In the genomic region with DNA sequence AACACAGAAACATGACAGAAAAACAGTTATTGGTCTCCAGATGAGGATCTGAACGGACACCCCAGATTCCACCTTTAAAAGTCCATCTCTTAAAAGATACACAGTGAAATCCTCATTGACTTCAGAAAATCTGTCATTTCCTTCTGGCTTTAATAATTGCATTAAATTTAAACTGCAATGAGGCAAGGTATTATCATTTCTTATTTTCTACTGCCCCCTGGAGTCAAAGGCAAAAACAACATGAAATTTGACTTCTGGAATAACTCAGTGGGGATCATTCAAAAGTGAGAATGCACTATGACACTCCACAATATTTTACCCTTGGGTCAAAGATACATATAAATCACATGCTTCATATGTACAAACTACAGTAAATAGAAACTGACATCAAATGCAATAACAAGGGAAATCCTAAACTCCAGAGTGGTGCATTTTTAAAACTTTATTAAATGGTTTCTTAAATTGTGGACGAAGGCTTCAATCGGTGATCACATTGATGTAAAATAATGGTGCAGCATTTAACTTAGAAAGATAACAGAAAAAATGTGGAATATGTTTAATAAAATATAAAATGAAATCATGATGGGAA, we compare ENCODE assay signal across 11 cellular contexts. TPM values are rescaled to one million over a fixed set of nuclear protein-coding genes. Genes with fewer than 3 reads are reported as not detected.
DNase-seq lines count a peak whose midpoint lies in the region; ATAC-seq and TF ChIP-seq lines count a peak whose summit lies in the region.
"Had no signal": no experiment of that assay in that cellular context is flagged by ENCODE, and none has a peak within 500 bp of the region (broad histone marks: within the 10 kb centered on the region; RNA-seq: fewer than 3 reads in every experiment).

No MANE protein-coding gene starts in this region.

- H3K4me1 Mint-ChIP-seq in type B pancreatic cell (ENCODE audit: unreplicated experiment): no peaks in the 10 kb centered on the region
- H3K4me1 Mint-ChIP-seq in activated CD4-positive, alpha-beta T cell treated with anti-CD3 and anti-CD28 coated beads, Interleukin-2, amount 10 ng/mL, durations not matched to agents 7 days and 5 days: peaks cover 1% of the 10 kb centered on the region

- POLR2A ChIA-PET in activated CD4-positive, alpha-beta T cell treated with anti-CD3 and anti-CD28 coated beads, Interleukin-2, amount 10 ng/mL, durations not matched to agents 7 days and 5 days (lab: Charles Lee): no interaction called here

- no peak overlapping the region for H3K4me3 Mint-ChIP-seq in type B pancreatic cell
- H3K4me3 Mint-ChIP-seq in activated CD4-positive, alpha-beta T cell treated with anti-CD3 and anti-CD28 coated beads, Interleukin-2, amount 10 ng/mL, durations not matched to agents 7 days and 5 days: no peak overlapping the region
- H3K4me3 Mint-ChIP-seq: activated naive CD4-positive, alpha-beta T cell treated with anti-CD3 and anti-CD28 coated beads for 36 hours had no signal

- WGBS in heart right ventricle, 2 donors: 60 to 62% methylated on average over 3 of the region's 3 CpGs

- TF ChIP-seq CTCF in heart right ventricle (IDR thresholded peaks at IDR 0.05) (peak in 7 of 9 donors; percentile 13 to 50 (median 29)), fibroblast of mammary gland (conservative IDR thresholded peaks at IDR 0.05; ENCODE audit: control insufficient read depth, insufficient read depth, low read depth, low read length) (peak; percentile 30), type B pancreatic cell (conservative IDR thresholded peaks at IDR 0.05) (peak; percentile 70)

- peaks cover 3% of the 10 kb centered on the region for H3K27me3 Mint-ChIP-seq in type B pancreatic cell
- H3K27me3 Mint-ChIP-seq in activated CD4-positive, alpha-beta T cell treated with anti-CD3 and anti-CD28 coated beads, Interleukin-2, amount 10 ng/mL, durations not matched to agents 7 days and 5 days: no peaks in the 10 kb centered on the region

- no peaks in the 10 kb centered on the region for H3K27me3 ChIP-seq in heart right ventricle
- H3K27me3 ChIP-seq: SJSA1 had no signal

- CTCF ChIA-PET in activated CD4-positive, alpha-beta T cell treated with anti-CD3 and anti-CD28 coated beads, Interleukin-2, amount 10 ng/mL, durations not matched to agents 7 days and 5 days (lab: Charles Lee): no interaction called here

- intact Hi-C loops in heart right ventricle (cut with DNase I) (loop anchor here in 2 of 10 donors (10.0 kb wide), 1 partner anchor 1526 kb away; no protein-coding TSS in a partner anchor), left ventricle myocardium superior (cut with micrococcal nuclease) (no loop called here)

- peaks cover 6% of the 10 kb centered on the region for H3K9me3 Mint-ChIP-seq in type B pancreatic cell
- no peaks in the 10 kb centered on the region for H3K9me3 Mint-ChIP-seq in activated CD4-positive, alpha-beta T cell treated with anti-CD3 and anti-CD28 coated beads, Interleukin-2, amount 10 ng/mL, durations not matched to agents 7 days and 5 days

- H3K9me3 ChIP-seq in heart right ventricle: no peaks in the 10 kb centered on the region
- H3K9me3 ChIP-seq: SJSA1 had no signal

- H3K36me3 ChIP-seq in heart right ventricle: no peaks in the 10 kb centered on the region
- H3K36me3 ChIP-seq: SJSA1 had no signal

- no peak overlapping the region for H3K27ac Mint-ChIP-seq in type B pancreatic cell
- H3K27ac Mint-ChIP-seq in activated CD4-positive, alpha-beta T cell treated with anti-CD3 and anti-CD28 coated beads, Interleukin-2, amount 10 ng/mL, durations not matched to agents 7 days and 5 days: no peak overlapping the region
- H3K27ac Mint-ChIP-seq: activated naive CD4-positive, alpha-beta T cell treated with anti-CD3 and anti-CD28 coated beads for 36 hours had no signal

- no peak for DNase-seq in heart right ventricle
- no peak for DNase-seq in left ventricle myocardium superior
- peak; percentile 49 for DNase-seq in OCI-M1 (lab: John Stamatoyannopoulos, UW)
- peak; percentile 3 for DNase-seq in fibroblast of mammary gland (ENCODE audit: low read depth)
- no peak for DNase-seq in type B pancreatic cell (ENCODE audit: extremely low spot score, unreplicated experiment)
- DNase-seq in activated CD4-positive, alpha-beta T cell treated with anti-CD3 and anti-CD28 coated beads, Interleukin-2, amount 10 ng/mL, durations not matched to agents 7 days and 5 days: no peak
- DNase-seq in activated T-cell treated with anti-CD3 and anti-CD28 coated beads for 4 hours: no peak
- DNase-seq in activated gamma-delta T cell treated with Interleukin-2 at 50 U/mL for 16 hours: no peak
- DNase-seq: activated naive CD4-positive, alpha-beta T cell treated with anti-CD3 and anti-CD28 coated beads for 36 hours; EL had no signal

- H3K4me3 ChIP-seq in heart right ventricle (no peak overlapping the region), fibroblast of mammary gland (ENCODE audit: control insufficient read depth, low read depth, low read length) (no peak overlapping the region)
- H3K4me3 ChIP-seq: SJSA1 had no signal

- no peak for ATAC-seq in heart right ventricle
- no peak for ATAC-seq in left ventricle myocardium superior

- no peaks in the 10 kb centered on the region for H3K4me1 ChIP-seq in heart right ventricle
- H3K4me1 ChIP-seq: SJSA1 had no signal

- H3K36me3 Mint-ChIP-seq in type B pancreatic cell: no peaks in the 10 kb centered on the region
- H3K36me3 Mint-ChIP-seq in activated CD4-positive, alpha-beta T cell treated with anti-CD3 and anti-CD28 coated beads, Interleukin-2, amount 10 ng/mL, durations not matched to agents 7 days and 5 days (ENCODE audit: low read depth): no peaks in the 10 kb centered on the region

- no peak overlapping the region for H3K27ac ChIP-seq in heart right ventricle
- H3K27ac ChIP-seq: SJSA1 had no signal

RNA-seq across cellular contexts. Expression of gene SPANXN1, which starts 56.4 kb away (rescaled TPM):
- total RNA-seq in heart right ventricle (not detected), left ventricle myocardium superior (not detected), type B pancreatic cell (ENCODE audit: low replicate concordance) (not detected in 2 replicates)
- polyA plus RNA-seq in heart right ventricle: not detected
- total RNA-seq in activated CD4-positive, alpha-beta T cell treated with anti-CD3 and anti-CD28 coated beads, Interleukin-2, amount 10 ng/mL, durations not matched to agents 7 days and 5 days: not detected
- total RNA-seq: activated naive CD4-positive, alpha-beta T cell treated with anti-CD3 and anti-CD28 coated beads for 36 hours; SJSA1 had no signal

Comparison
In these comparisons a context has a peak if more than half of its experiments do, and no peak if none do; other contexts are left out.
1. DNase-seq: peak in OCI-M1 (single experiment) and fibroblast of mammary gland (single experiment); none in heart right ventricle (0 of 2), left ventricle myocardium superior (single experiment), type B pancreatic cell (single experiment), activated CD4-positive, alpha-beta T cell treated with anti-CD3 and anti-CD28 coated beads, Interleukin-2, amount 10 ng/mL, durations not matched to agents 7 days and 5 days (single experiment), activated T-cell treated with anti-CD3 and anti-CD28 coated beads for 4 hours (single experiment) and activated gamma-delta T cell treated with Interleukin-2 at 50 U/mL for 16 hours (single experiment).
2. Peak in every context shown above with its lines, with median percentiles within 50 percentile points of each other: CTCF ChIP-seq.